1 cellular context compared by ENCODE assay signal in genomic region chr10:102713814-102714620, GRCh38.
TF ChIP-seq lines count a peak whose summit lies in the region.

Gene ARL3, minus strand, starts transcription at chr10:102714397. Its CDS starts 122 bp downstream, at chr10:102714275.

TF ChIP-seq in HepG2, 621 proteins besides CTCF, POLR2A, EP300 and RAD21 (continued from another document and continues in another):
- no peak for TF ChIP-seq HNRNPUL1 (IDR thresholded peaks at IDR 0.05; ENCODE audit: low read depth, low read length)
- TF ChIP-seq SP4 (CRISPR knock-in tag; IDR thresholded peaks at IDR 0.05) = peak; percentile 73
- peak; percentile 41; the same call in 1 of the 2 replicates for TF ChIP-seq PHF20 (CRISPR knock-in tag; IDR thresholded peaks at IDR 0.05)
- TF ChIP-seq ZNF136 (CRISPR knock-in tag; IDR thresholded peaks at IDR 0.05; ENCODE audit: low read depth) = no peak
- no peak for TF ChIP-seq HMG20A (CRISPR knock-in tag; IDR thresholded peaks at IDR 0.05; ENCODE audit: borderline replicate concordance)
- no peak for TF ChIP-seq MED13 (CRISPR knock-in tag; IDR thresholded peaks at IDR 0.05)
- peak; percentile 70; the same call in 1 of the 2 replicates for TF ChIP-seq ZGPAT (CRISPR knock-in tag; IDR thresholded peaks at IDR 0.05)
- no peak for TF ChIP-seq HINFP (CRISPR knock-in tag; IDR thresholded peaks at IDR 0.05; ENCODE audit: low read depth)
- TF ChIP-seq KDM6A (CRISPR knock-in tag; IDR thresholded peaks at IDR 0.05; ENCODE audit: low read depth) = no peak
- no peak for TF ChIP-seq ZNF569 (CRISPR knock-in tag; IDR thresholded peaks at IDR 0.05; ENCODE audit: borderline replicate concordance)
- TF ChIP-seq SAP130 (CRISPR knock-in tag; IDR thresholded peaks at IDR 0.05; ENCODE audit: low read depth) = peak; percentile 87
- TF ChIP-seq HDAC1 (CRISPR knock-in tag; IDR thresholded peaks at IDR 0.05) = peak; percentile 89; the same call in 1 of the 2 replicates
- TF ChIP-seq XRCC5 (optimal IDR thresholded peaks at IDR 0.05; ENCODE audit: low read length) = peak; percentile 15
- peak; percentile 83 for TF ChIP-seq ZFY (CRISPR knock-in tag; IDR thresholded peaks at IDR 0.05)
- 0 out of 2 replicates have a peak, but pooled peaks have one; percentile 19 for TF ChIP-seq ZNF253 (CRISPR knock-in tag; IDR thresholded peaks at IDR 0.05; ENCODE audit: borderline replicate concordance)
- TF ChIP-seq NBN (conservative IDR thresholded peaks at IDR 0.05) = no peak
- TF ChIP-seq RFX1 (IDR thresholded peaks at IDR 0.05) = peak; percentile 92
- TF ChIP-seq KIAA2018 (CRISPR knock-in tag; IDR thresholded peaks at IDR 0.05; ENCODE audit: borderline replicate concordance) = no peak
- peak; percentile 59 for TF ChIP-seq DR1 (CRISPR knock-in tag; IDR thresholded peaks at IDR 0.05)
- peak; percentile 54; the same call in 1 of the 2 replicates for TF ChIP-seq MEF2D (CRISPR knock-in tag; IDR thresholded peaks at IDR 0.05)
- TF ChIP-seq ZFX (CRISPR knock-in tag; IDR thresholded peaks at IDR 0.05; ENCODE audit: low read depth) = peak; percentile 87
- 0 out of 2 replicates have a peak, but pooled peaks have one; percentile 56 for TF ChIP-seq ZNF558 (CRISPR knock-in tag; IDR thresholded peaks at IDR 0.05; ENCODE audit: borderline replicate concordance)
- no peak for TF ChIP-seq FOXO4 (CRISPR knock-in tag; conservative IDR thresholded peaks at IDR 0.05)
- 0 out of 2 replicates have a peak, but pooled peaks have one; percentile 15 for TF ChIP-seq SNAPC4 (CRISPR knock-in tag; IDR thresholded peaks at IDR 0.05)
- TF ChIP-seq FOXC1 (CRISPR knock-in tag; IDR thresholded peaks at IDR 0.05; ENCODE audit: borderline replicate concordance) = no peak
- TF ChIP-seq ZNF276 (CRISPR knock-in tag; IDR thresholded peaks at IDR 0.05; ENCODE audit: low read depth) = no peak
- no peak for TF ChIP-seq ZNF329 (CRISPR knock-in tag; IDR thresholded peaks at IDR 0.05; ENCODE audit: low read depth)
- no peak for TF ChIP-seq ZSCAN12 (CRISPR knock-in tag; IDR thresholded peaks at IDR 0.05)
- TF ChIP-seq ZBTB42 (CRISPR knock-in tag; IDR thresholded peaks at IDR 0.05) = 0 out of 2 replicates have a peak, but pooled peaks have one; percentile 81
- TF ChIP-seq ZNF512B (CRISPR knock-in tag; IDR thresholded peaks at IDR 0.05; ENCODE audit: borderline replicate concordance) = no peak; the same call in 1 of the 2 replicates
- no peak; the same call in 1 of the 2 replicates for TF ChIP-seq ZNF335 (CRISPR knock-in tag; IDR thresholded peaks at IDR 0.05)
- no peak; the same call in 1 of the 2 replicates for TF ChIP-seq ZNF292 (CRISPR knock-in tag; IDR thresholded peaks at IDR 0.05; ENCODE audit: borderline replicate concordance, low read depth)
- TF ChIP-seq ZBTB26 (CRISPR knock-in tag; IDR thresholded peaks at IDR 0.05; ENCODE audit: borderline replicate concordance) = no peak
